ENCODE assay signal across 13 cellular contexts in the genomic region with DNA sequence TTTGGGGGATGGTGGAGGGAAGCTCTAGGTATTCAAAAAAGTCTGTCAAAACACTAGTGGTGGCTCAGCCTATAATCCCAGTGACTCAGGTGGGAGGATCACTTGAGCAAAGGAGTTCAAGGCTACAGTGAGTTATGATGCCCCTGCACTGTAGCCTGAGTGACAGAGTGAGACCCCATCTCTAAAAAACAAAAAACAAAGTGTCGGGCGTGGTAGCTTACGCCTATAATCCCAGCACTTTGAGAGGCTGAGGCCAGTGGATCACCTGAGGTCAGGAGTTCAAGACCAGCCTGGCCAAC. TPM values are rescaled to one million over a fixed set of nuclear protein-coding genes. Genes with fewer than 3 reads are reported as not detected.
DNase-seq lines count a peak whose midpoint lies in the region; ATAC-seq, FAIRE-seq and TF ChIP-seq lines count a peak whose summit lies in the region.
"Had no signal": no experiment of that assay in that cellular context is flagged by ENCODE, and none has a peak within 500 bp of the region (broad histone marks: within the 10 kb centered on the region; RNA-seq: fewer than 3 reads in every experiment).

No MANE protein-coding gene starts in this region.

- H3K36me3 Mint-ChIP-seq in stimulated activated naive CD8-positive, alpha-beta T cell treated with anti-CD3 and anti-CD28 coated beads, Interleukin-15, Interleukin-2, amounts not matched to agents 100 ng/mL and 50 ng/mL, for 24 hours (ENCODE audit: low read depth): peaks cover 63% of the 10 kb centered on the region

- in situ Hi-C loops in GM23248 (cut with MboI): no loop called here

- H2AFZ ChIP-seq in SK-N-SH (ENCODE audit: low read depth): 0 out of 2 replicates have a peak overlapping the region, but pooled peaks have one; percentile 16
- H2AFZ ChIP-seq in hepatocyte: peak overlapping the region; percentile 39
- no peak overlapping the region for H2AFZ ChIP-seq in GM23248

- intact Hi-C loops in vagina (cut with DNase I): no loop called here

- H3K36me3 ChIP-seq in SK-N-SH (replicated peaks in 1 of 2; ENCODE audit: control insufficient read depth in 1 of 2, insufficient read depth in 2 of 2, low read length in 1 of 2): peaks cover 0 to 9% of the 10 kb centered on the region in 2 experiments
- H3K36me3 ChIP-seq in hepatocyte (replicated peaks; ENCODE audit: insufficient read depth, low read depth): no peaks in the 10 kb centered on the region
- no peaks in the 10 kb centered on the region for H3K36me3 ChIP-seq in GM23248 (ENCODE audit: low read depth)
- no peaks in the 10 kb centered on the region for H3K36me3 ChIP-seq in vagina

- no peak for FAIRE-seq in GM12892 (lab: Jason Lieb, UNC)
- FAIRE-seq: HTR-8/SVneo had no signal

- TF ChIP-seq EP300 in SK-N-SH (IDR thresholded peaks at IDR 0.05; ENCODE audit: borderline replicate concordance in 1 of 2, low read depth in 1 of 2, low read length in 1 of 2): no peak

- peak overlapping the region; percentile 24 for H3K4me3 Mint-ChIP-seq in stimulated activated naive CD8-positive, alpha-beta T cell treated with anti-CD3 and anti-CD28 coated beads, Interleukin-15, Interleukin-2, amounts not matched to agents 100 ng/mL and 50 ng/mL, for 24 hours
- H3K4me3 Mint-ChIP-seq: brain had no signal

- H3K27me3 Mint-ChIP-seq in stimulated activated naive CD8-positive, alpha-beta T cell treated with anti-CD3 and anti-CD28 coated beads, Interleukin-15, Interleukin-2, amounts not matched to agents 100 ng/mL and 50 ng/mL, for 24 hours: no peaks in the 10 kb centered on the region
- H3K27me3 Mint-ChIP-seq: brain had no signal

- H3K4me3 ChIP-seq in SK-N-SH (ENCODE audit: low read depth in 2 of 2, low read length in 1 of 2): no peak overlapping the region
- no peak overlapping the region for H3K4me3 ChIP-seq in hepatocyte
- H3K4me3 ChIP-seq in GM23248: no peak overlapping the region
- no peak overlapping the region for H3K4me3 ChIP-seq in vagina

- H3K27ac ChIP-seq in SK-N-SH (ENCODE audit: low read depth in 2 of 2, low read length in 1 of 2): no peak overlapping the region
- no peak overlapping the region for H3K27ac ChIP-seq in hepatocyte
- H3K27ac ChIP-seq in GM23248: no peak overlapping the region
- H3K27ac ChIP-seq in vagina: no peak overlapping the region

- H3K79me2 ChIP-seq in SK-N-SH (ENCODE audit: insufficient read depth) (peaks cover 75% of the 10 kb centered on the region), hepatocyte (peaks cover 31% of the 10 kb centered on the region), GM23248 (ENCODE audit: insufficient read depth) (no peaks in the 10 kb centered on the region; the same call in 1 of the 2 replicates)

- peak overlapping the region; percentile 39 for H3K27ac Mint-ChIP-seq in stimulated activated naive CD8-positive, alpha-beta T cell treated with anti-CD3 and anti-CD28 coated beads, Interleukin-15, Interleukin-2, amounts not matched to agents 100 ng/mL and 50 ng/mL, for 24 hours

- no peak for TF ChIP-seq POLR2A in GM12892 (IDR thresholded peaks at IDR 0.05; ENCODE audit: low read depth, low read length)
- TF ChIP-seq POLR2A in vagina (IDR thresholded peaks at IDR 0.05): no peak

- peaks cover 4% of the 10 kb centered on the region for H3K9me3 Mint-ChIP-seq in stimulated activated naive CD8-positive, alpha-beta T cell treated with anti-CD3 and anti-CD28 coated beads, Interleukin-15, Interleukin-2, amounts not matched to agents 100 ng/mL and 50 ng/mL, for 24 hours

- no peaks in the 10 kb centered on the region for H3K27me3 ChIP-seq in SK-N-SH (ENCODE audit: insufficient read depth)
- H3K27me3 ChIP-seq in hepatocyte: no peaks in the 10 kb centered on the region
- no peaks in the 10 kb centered on the region for H3K27me3 ChIP-seq in GM23248 (replicated peaks; ENCODE audit: insufficient read depth)
- H3K27me3 ChIP-seq in vagina: no peaks in the 10 kb centered on the region

- H4K20me1 ChIP-seq in SK-N-SH (ENCODE audit: insufficient read depth) (peaks cover 6% of the 10 kb centered on the region; the same call in 1 of the 2 replicates), hepatocyte (ENCODE audit: insufficient read depth, poor library complexity, severe bottlenecking) (no peaks in the 10 kb centered on the region), GM23248 (ENCODE audit: insufficient read depth) (no peaks in the 10 kb centered on the region)

- WGBS in SK-N-SH (ENCODE audit: low lambda C conversion rate): 96% methylated on average over 3 of the region's 3 CpGs
- 84% methylated on average over 3 of the region's 3 CpGs for WGBS in hepatocyte (ENCODE audit: low lambda C conversion rate, missing lambda C conversion rate)
- whole genome bisulfite sequencing in GM23248 (ENCODE audit: low coverage in 1 of 2, low lambda C conversion rate in 2 of 2, missing lambda C conversion rate in 2 of 2), 2 experiments: 89 to 90% methylated on average over 3 of the region's 3 CpGs

- H3K9me3 ChIP-seq in SK-N-SH (no peaks in the 10 kb centered on the region), hepatocyte (ENCODE audit: low read depth) (no peaks in the 10 kb centered on the region), GM23248 (ENCODE audit: low read depth) (no peaks in the 10 kb centered on the region), vagina (no peaks in the 10 kb centered on the region)

- H3K4me2 ChIP-seq in SK-N-SH (no peak overlapping the region; the same call in 1 of the 2 replicates), hepatocyte (no peak overlapping the region), GM23248 (ENCODE audit: unreplicated experiment) (no peak overlapping the region)

- H3K9me2 ChIP-seq in SK-N-SH: no peaks in the 10 kb centered on the region
- no peaks in the 10 kb centered on the region for H3K9me2 ChIP-seq in hepatocyte (replicated peaks; ENCODE audit: insufficient read depth)
- H3K9me2 ChIP-seq in GM23248 (ENCODE audit: insufficient read depth): no peaks in the 10 kb centered on the region

- no peak for TF ChIP-seq CTCF in SK-N-SH (IDR thresholded peaks at IDR 0.05)
- no peak for TF ChIP-seq CTCF in hepatocyte (IDR thresholded peaks at IDR 0.05; ENCODE audit: poor library complexity)
- TF ChIP-seq CTCF in vagina (IDR thresholded peaks at IDR 0.05): no peak

- H3K9ac ChIP-seq in SK-N-SH (no peak overlapping the region), GM23248 (no peak overlapping the region)

- H3K4me1 Mint-ChIP-seq in stimulated activated naive CD8-positive, alpha-beta T cell treated with anti-CD3 and anti-CD28 coated beads, Interleukin-15, Interleukin-2, amounts not matched to agents 100 ng/mL and 50 ng/mL, for 24 hours (ENCODE audit: low read depth): peaks cover 30% of the 10 kb centered on the region

- DNase-seq in stimulated activated naive CD8-positive, alpha-beta T cell treated with anti-CD3 and anti-CD28 coated beads, Interleukin-15, Interleukin-2, amounts not matched to agents 100 U/mL and 50 U/mL, for 24 hours: no peak
- DNase-seq in SK-N-SH (no peak), hepatocyte (ENCODE audit: low spot score) (no peak), GM23248 (no peak), GM12892 (ENCODE audit: insufficient read length) (no peak), vagina (ENCODE audit: extremely low spot score in 2 of 2) (no peak)
- DNase-seq: NCI-H187 treated with DMSO at 0.1 percent for 48 hours; NK-92 treated with Interleukin-12 subunit alpha and Interleukin-12 subunit beta, amount 100 ng/mL, for 24 hours had no signal

- ATAC-seq in stimulated activated naive CD8-positive, alpha-beta T cell treated with anti-CD3 and anti-CD28 coated beads, Interleukin-15, Interleukin-2, amounts not matched to agents 100 U/mL and 50 U/mL, for 24 hours: no peak
- ATAC-seq in HG02610 (IDR thresholded peaks at IDR 0.05; ENCODE audit: unreplicated experiment): no peak
- ATAC-seq: esophagus mucosa had no signal

- H3K4me1 ChIP-seq in SK-N-SH (ENCODE audit: control insufficient read depth in 1 of 2, insufficient read depth in 2 of 2, low read depth in 1 of 2, low read length in 1 of 2) (peaks cover 0 to 5% of the 10 kb centered on the region in 2 experiments; a peak in 1 of 4 replicates), hepatocyte (ENCODE audit: insufficient read depth) (no peaks in the 10 kb centered on the region), GM23248 (ENCODE audit: insufficient read depth) (no peaks in the 10 kb centered on the region), vagina (no peaks in the 10 kb centered on the region)

- peaks cover 3% of the 10 kb centered on the region for H3F3A ChIP-seq in SK-N-SH (replicated peaks; ENCODE audit: insufficient read depth)
- no peaks in the 10 kb centered on the region for H3F3A ChIP-seq in GM23248 (ENCODE audit: insufficient read depth)

- CTCF ChIA-PET in SK-N-SH (lab: Yijun Ruan, JAX): interaction anchor here (0.6 kb wide), 1 partner anchor 81 kb away, joined by 3 read pairs; no protein-coding TSS in a partner anchor

- TF ChIP-seq RAD21 in SK-N-SH (IDR thresholded peaks at IDR 0.05; ENCODE audit: low read length): no peak

- POLR2A ChIA-PET in SK-N-SH (lab: Yijun Ruan, JAX): no interaction called here

TF ChIP-seq in SK-N-SH, 30 proteins besides CTCF, POLR2A, EP300 and RAD21:
- TF ChIP-seq SMC3 (IDR thresholded peaks at IDR 0.05; ENCODE audit: low read depth, low read length) (no peak), JUND (IDR thresholded peaks at IDR 0.05) (no peak), SIN3A (IDR thresholded peaks at IDR 0.05; ENCODE audit: borderline replicate concordance, low read depth, low read length) (no peak)

RNA-seq across cellular contexts. Expression of gene SLC35D2, which starts 15.8 kb away (rescaled TPM):
- 26.1 and 27.0 TPM in 2 replicates for polyA plus RNA-seq in SK-N-SH (2012; rRNA removed)
- 35.4 and 41.2 TPM in 2 replicates for polyA plus RNA-seq in SK-N-SH (2012; cell fraction: cytosol; rRNA removed)
- polyA plus RNA-seq in SK-N-SH (2012; cell fraction: nucleus; rRNA removed): 16.6 and 24.0 TPM in 2 replicates
- total RNA-seq in hepatocyte: 77.7 and 89.7 TPM in 2 replicates
- polyA plus RNA-seq in hepatocyte: 68.0 and 87.5 TPM in 2 replicates
- 12.3 and 17.1 TPM in 2 replicates for total RNA-seq in GM23248 (2014; rRNA removed; shearing (Covaris generic))
- 6.0 and 8.0 TPM in 2 replicates for polyA plus RNA-seq in GM23248 (2016; fragmentation: Nextera tagmentation; extraction: Ambion mirVana)
- 8.5 TPM for polyA plus RNA-seq in GM12892 (2012; ENCODE audit: missing spikeins)
- 17.9 TPM for total RNA-seq in vagina

RNA-seq across cellular contexts. Expression of gene ZNF367, which starts 18.9 kb away (rescaled TPM):
- polyA plus RNA-seq in SK-N-SH (2012; rRNA removed) (1.5 TPM in 2 replicates), hepatocyte (0.98 and 2.2 TPM in 2 replicates), GM23248 (2016; fragmentation: Nextera tagmentation; extraction: Ambion mirVana) (2.1 and 2.8 TPM in 2 replicates)
- 1.6 and 1.7 TPM in 2 replicates for polyA plus RNA-seq in SK-N-SH (2012; cell fraction: cytosol; rRNA removed)
- polyA plus RNA-seq in SK-N-SH (2012; cell fraction: nucleus; rRNA removed): 1.8 and 2.3 TPM in 2 replicates
- total RNA-seq in hepatocyte (3.3 and 3.6 TPM in 2 replicates), vagina (0.74 TPM)
- total RNA-seq in GM23248 (2014; rRNA removed; shearing (Covaris generic)): 7.3 and 9.3 TPM in 2 replicates
- 8.0 TPM for polyA plus RNA-seq in GM12892 (2012; ENCODE audit: missing spikeins)

RNA-seq across cellular contexts. Expression of gene HABP4, which starts 50.7 kb away (rescaled TPM):
- 18.4 and 19.0 TPM in 2 replicates for polyA plus RNA-seq in SK-N-SH (2012; rRNA removed)
- polyA plus RNA-seq in SK-N-SH (2012; cell fraction: cytosol; rRNA removed): 23.8 and 31.6 TPM in 2 replicates
- 16.8 and 18.3 TPM in 2 replicates for polyA plus RNA-seq in SK-N-SH (2012; cell fraction: nucleus; rRNA removed)
- total RNA-seq in hepatocyte: 12.9 and 13.1 TPM in 2 replicates
- 18.0 and 24.8 TPM in 2 replicates for polyA plus RNA-seq in hepatocyte
- total RNA-seq in GM23248 (2014; rRNA removed; shearing (Covaris generic)): 10.4 and 13.2 TPM in 2 replicates
- polyA plus RNA-seq in GM23248 (2016; fragmentation: Nextera tagmentation; extraction: Ambion mirVana): 15.7 and 17.2 TPM in 2 replicates
- polyA plus RNA-seq in GM12892 (2012; ENCODE audit: missing spikeins): 3.2 TPM
- 17.2 TPM for total RNA-seq in vagina
